In the genomic region with DNA sequence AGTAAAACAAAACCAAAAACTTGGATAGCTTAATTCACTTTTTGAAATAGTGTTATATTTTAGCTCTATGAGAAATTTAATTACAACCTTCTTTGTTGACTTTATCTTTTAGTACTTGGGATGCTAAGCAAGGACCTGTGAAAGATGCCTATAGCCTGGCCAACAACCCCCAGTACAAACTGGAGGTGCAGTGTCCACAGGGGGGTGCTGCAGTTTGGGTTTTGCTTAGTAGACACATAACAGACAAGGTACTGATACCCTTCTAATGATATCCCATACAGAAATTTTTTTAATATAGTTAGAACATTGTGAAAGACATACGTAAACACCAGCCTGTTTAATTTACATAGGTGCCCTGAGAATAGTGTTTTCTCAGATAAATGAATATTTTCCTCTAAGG, we compare ENCODE assay signal across 9 cellular contexts. TPM values are rescaled to one million over a fixed set of nuclear protein-coding genes. Genes with fewer than 3 reads are reported as not detected.
A peak's percentile ranks its signal among the peaks of the same experiment; 100 is the strongest.
DNase-seq lines count a peak whose midpoint lies in the region; ATAC-seq and TF ChIP-seq lines count a peak whose summit lies in the region.
"Had no signal": no experiment of that assay in that cellular context is flagged by ENCODE, and none has a peak within 500 bp of the region (broad histone marks: within the 10 kb centered on the region; RNA-seq: fewer than 3 reads in every experiment).

No MANE protein-coding gene starts in this region.

- no peak overlapping the region for H2BK5ac ChIP-seq in IMR-90 (ENCODE audit: low read depth, low read length, poor library complexity, severe bottlenecking)

- H3K27me3 ChIP-seq in IMR-90 (ENCODE audit: control insufficient read depth, insufficient read depth, low read length) (no peaks in the 10 kb centered on the region), ascending aorta (no peaks in the 10 kb centered on the region)

- no peaks in the 10 kb centered on the region for H3K9me1 ChIP-seq in IMR-90 (ENCODE audit: insufficient read depth, low read length)

- H2AK5ac ChIP-seq in IMR-90 (ENCODE audit: low read depth, low read length), result no peak overlapping the region

- H4K5ac ChIP-seq in IMR-90 (ENCODE audit: low read depth, low read length), result no peak overlapping the region

- H4K8ac ChIP-seq in IMR-90 (ENCODE audit: low read depth in 2 of 2, low read length in 2 of 2), result no peak overlapping the region

- H3K4me3 ChIP-seq in IMR-90 (ENCODE audit: insufficient read depth, low read depth, low read length), result no peak overlapping the region
- no peak overlapping the region for H3K4me3 ChIP-seq in ascending aorta

- H3K14ac ChIP-seq in IMR-90 (replicated peaks; ENCODE audit: low read depth, low read length), result no peak overlapping the region

- no peak overlapping the region for H3K4me3 Mint-ChIP-seq in activated CD4-positive, alpha-beta memory T cell treated with anti-CD3 and anti-CD28 coated beads for 36 hours

- TF ChIP-seq CTCF in IMR-90 (conservative IDR thresholded peaks at IDR 0.05; ENCODE audit: low read depth, low read length) (0 out of 2 replicates have a peak, but pooled peaks have one; percentile 21), ascending aorta (IDR thresholded peaks at IDR 0.05) (peak in 1 of 3 experiments; percentile 28)

- WGBS in IMR-90 (ENCODE audit: extremely low coverage in 2 of 2, insufficient read length in 1 of 2), 2 experiments, result no CpG with 5 or more reads among the region's 1 CpG

- H3K4ac ChIP-seq in IMR-90 (ENCODE audit: low read depth, low read length), result no peak overlapping the region

- POLR2A ChIA-PET in IMR-90 (lab: Charles Lee; ENCODE audit: unreplicated experiment), result no interaction called here
- POLR2A ChIA-PET in activated CD4-positive, alpha-beta memory T cell treated with anti-CD3 and anti-CD28 coated beads for 36 hours (lab: Charles Lee), result no interaction called here

- H3K18ac ChIP-seq in IMR-90 (ENCODE audit: low read depth, low read length), result no peak overlapping the region

- no peak for TF ChIP-seq POLR2A in IMR-90 (IDR thresholded peaks at IDR 0.05; ENCODE audit: low read depth, low read length)

- H3K4me2 ChIP-seq in IMR-90 (ENCODE audit: low read depth, low read length), result no peak overlapping the region
- H3K4me2 ChIP-seq: KMS-11 had no signal

- DNase-seq in D341Med (ENCODE audit: low spot score) (peak; percentile 56), IMR-90 (no peak), globus pallidus (ENCODE audit: low spot score) (peak; percentile 23), ascending aorta (ENCODE audit: low spot score in 2 of 2) (no peak)
- peak; percentile 69 for DNase-seq in activated CD4-positive, alpha-beta memory T cell treated with anti-CD3 and anti-CD28 coated beads for 36 hours
- DNase-seq in stimulated activated CD8-positive, alpha-beta memory T cell treated with anti-CD3 and anti-CD28 coated beads, Interleukin-7, amount 100 ng/mL, for 4 hours (ENCODE audit: low read depth in 2 of 2), result peak; percentile 7 to 22

- H3K27ac ChIP-seq in IMR-90 (ENCODE audit: insufficient read depth, low read length) (no peak overlapping the region), ascending aorta (no peak overlapping the region)
- H3K27ac ChIP-seq: KMS-11 had no signal

- H2AFZ ChIP-seq in IMR-90 (replicated peaks; ENCODE audit: low read length, poor library complexity), result no peak overlapping the region

- in situ Hi-C loops in IMR-90 (cut with MboI; ENCODE audit: low sequenced_read_pairs), result loop anchor here (25.0 kb wide), 1 partner anchor 446 kb away; no protein-coding TSS in a partner anchor

- H2BK15ac ChIP-seq in IMR-90 (ENCODE audit: low read depth, low read length), result no peak overlapping the region

- no peak overlapping the region for H3K56ac ChIP-seq in IMR-90 (ENCODE audit: extremely low read depth, insufficient read depth, low read length)

- no TSS peak for BruUV-seq in IMR-90 (replicated peaks; lab: Mats Ljungman, UMichigan)

- H3K36me3 Mint-ChIP-seq in activated CD4-positive, alpha-beta memory T cell treated with anti-CD3 and anti-CD28 coated beads for 36 hours, result peaks cover 18% of the 10 kb centered on the region

- no peaks in the 10 kb centered on the region for H3K27me3 Mint-ChIP-seq in activated CD4-positive, alpha-beta memory T cell treated with anti-CD3 and anti-CD28 coated beads for 36 hours

- TF ChIP-seq RAD21 in IMR-90 (IDR thresholded peaks at IDR 0.05; ENCODE audit: low read length), result 0 out of 2 replicates have a peak, but pooled peaks have one; percentile 3

- CTCF ChIA-PET in IMR-90 (lab: Yijun Ruan, JAX), result interaction anchor here (1.3 kb wide), 1 partner anchor 132 kb away, joined by 3 read pairs; no protein-coding TSS in a partner anchor
- CTCF ChIA-PET in activated CD4-positive, alpha-beta memory T cell treated with anti-CD3 and anti-CD28 coated beads for 36 hours (lab: Charles Lee), result interaction anchor here (0.8 to 4.9 kb wide), 4 partner anchors 13 to 165 kb away, joined by 3 to 31 read pairs (median 6); no protein-coding TSS in a partner anchor

- no peak overlapping the region for H3K27ac Mint-ChIP-seq in activated CD4-positive, alpha-beta memory T cell treated with anti-CD3 and anti-CD28 coated beads for 36 hours

- H3K79me1 ChIP-seq in IMR-90 (ENCODE audit: low read depth in 1 of 2, low read length in 2 of 2), result peaks cover 0 to 3% of the 10 kb centered on the region in 2 experiments; a peak in 1 of 4 replicates

- ATAC-seq in IMR-90 (ENCODE audit: low read depth), result no peak
- no peak for ATAC-seq in GM18867 (IDR thresholded peaks at IDR 0.05; ENCODE audit: unreplicated experiment)
- no peak for ATAC-seq in HG03460 (IDR thresholded peaks at IDR 0.05; ENCODE audit: unreplicated experiment)

- no peak overlapping the region for H3K23ac ChIP-seq in IMR-90 (ENCODE audit: low read depth, low read length)

- no peak overlapping the region for H4K91ac ChIP-seq in IMR-90 (ENCODE audit: insufficient read depth, low read depth, low read length)

- H2AK9ac ChIP-seq in IMR-90 (replicated peaks; ENCODE audit: low read depth, low read length, poor library complexity), result no peak overlapping the region

- H3K4me1 ChIP-seq in IMR-90 (ENCODE audit: control insufficient read depth, insufficient read depth, low read length) (no peaks in the 10 kb centered on the region), ascending aorta (no peaks in the 10 kb centered on the region)

- dilution Hi-C loops in IMR-90 (cut with HindIII; ENCODE audit: low sequenced_read_pairs, unreplicated experiment), result no loop called here

- H3K36me3 ChIP-seq in IMR-90 (ENCODE audit: control insufficient read depth, insufficient read depth, low read length) (peaks cover 30% of the 10 kb centered on the region), ascending aorta (peaks cover 50 to 79% of the 10 kb centered on the region in 2 donors)

- H3K9me3 Mint-ChIP-seq in activated CD4-positive, alpha-beta memory T cell treated with anti-CD3 and anti-CD28 coated beads for 36 hours, result no peaks in the 10 kb centered on the region

- intact Hi-C loops in IMR-90 (cut with micrococcal nuclease) (no loop called here), ascending aorta (cut with DNase I) (no loop called here)
- intact Hi-C loops in activated CD4-positive, alpha-beta memory T cell treated with anti-CD3 and anti-CD28 coated beads for 36 hours (cut with micrococcal nuclease), result no loop called here

- no peak overlapping the region for H2BK120ac ChIP-seq in IMR-90 (ENCODE audit: low read depth, low read length)

- no peak overlapping the region for H2BK20ac ChIP-seq in IMR-90 (ENCODE audit: low read depth, low read length)

- peaks cover 7% of the 10 kb centered on the region for H3K4me1 Mint-ChIP-seq in activated CD4-positive, alpha-beta memory T cell treated with anti-CD3 and anti-CD28 coated beads for 36 hours (ENCODE audit: low read depth)

- no peaks in the 10 kb centered on the region for H4K20me1 ChIP-seq in IMR-90 (ENCODE audit: insufficient read depth, low read length)

- H3K9me3 ChIP-seq in IMR-90 (ENCODE audit: control insufficient read depth, insufficient read depth, low read length), result no peaks in the 10 kb centered on the region
- no peaks in the 10 kb centered on the region for H3K9me3 ChIP-seq in ascending aorta

- no peak overlapping the region for H3K9ac ChIP-seq in IMR-90 (ENCODE audit: low read depth, low read length)
- H3K9ac ChIP-seq: KMS-11 had no signal

TF ChIP-seq in IMR-90, 13 proteins besides CTCF, POLR2A, EP300 and RAD21:
- TF ChIP-seq MAZ (IDR thresholded peaks at IDR 0.05; ENCODE audit: borderline replicate concordance, low read depth, low read length), result no peak
- no peak for TF ChIP-seq BHLHE40 (IDR thresholded peaks at IDR 0.05; ENCODE audit: low read depth, low read length)
- no peak for TF ChIP-seq FOS (IDR thresholded peaks at IDR 0.05; ENCODE audit: low read depth, low read length)
- TF ChIP-seq RCOR1 (IDR thresholded peaks at IDR 0.05; ENCODE audit: insufficient replicate concordance, low read length), result no peak
- no peak for TF ChIP-seq RFX5 (IDR thresholded peaks at IDR 0.05; ENCODE audit: low read depth, low read length)
- no peak for TF ChIP-seq CEBPB (IDR thresholded peaks at IDR 0.05; ENCODE audit: low read depth, low read length)
- TF ChIP-seq, protein P1, sequence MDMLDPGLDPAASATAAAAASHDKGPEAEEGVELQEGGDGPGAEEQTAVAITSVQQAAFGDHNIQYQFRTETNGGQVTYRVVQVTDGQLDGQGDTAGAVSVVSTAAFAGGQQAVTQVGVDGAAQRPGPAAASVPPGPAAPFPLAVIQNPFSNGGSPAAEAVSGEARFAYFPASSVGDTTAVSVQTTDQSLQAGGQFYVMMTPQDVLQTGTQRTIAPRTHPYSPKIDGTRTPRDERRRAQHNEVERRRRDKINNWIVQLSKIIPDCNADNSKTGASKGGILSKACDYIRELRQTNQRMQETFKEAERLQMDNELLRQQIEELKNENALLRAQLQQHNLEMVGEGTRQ (IDR thresholded peaks at IDR 0.05; ENCODE audit: low read depth, low read length), result no peak

RNA-seq across cellular contexts. Expression of a gene that starts 35.3 kb away (rescaled TPM):
- total RNA-seq in IMR-90 (2012; rRNA removed), result 21.3 and 28.1 TPM in 2 replicates
- polyA plus RNA-seq in IMR-90 (2012; rRNA removed), result 13.2 and 14.5 TPM in 2 replicates
- 2.4 and 3.4 TPM in 2 replicates for polyA plus RNA-seq in IMR-90 (2012; cell fraction: cytosol; rRNA removed)
- 11.3 and 25.3 TPM in 2 replicates for polyA plus RNA-seq in IMR-90 (2012; cell fraction: nucleus; rRNA removed; ENCODE audit: low replicate concordance)
- 10 to 100 TPM; 23.6 to 28.1 TPM for total RNA-seq in activated CD4-positive, alpha-beta memory T cell treated with anti-CD3 and anti-CD28 coated beads for 36 hours
- 38.6 TPM for total RNA-seq in ascending aorta

Comparison
In these comparisons a context has a peak if more than half of its experiments do, and no peak if none do; other contexts are left out.
1. DNase-seq: peak in D341Med (single experiment), activated CD4-positive, alpha-beta memory T cell treated with anti-CD3 and anti-CD28 coated beads for 36 hours (single experiment), globus pallidus (single experiment) and stimulated activated CD8-positive, alpha-beta memory T cell treated with anti-CD3 and anti-CD28 coated beads, Interleukin-7, amount 100 ng/mL, for 4 hours (2 of 2); none in IMR-90 (single experiment) and ascending aorta (0 of 2).